ENCODE assay signal across 26 cellular contexts in the genomic region with DNA sequence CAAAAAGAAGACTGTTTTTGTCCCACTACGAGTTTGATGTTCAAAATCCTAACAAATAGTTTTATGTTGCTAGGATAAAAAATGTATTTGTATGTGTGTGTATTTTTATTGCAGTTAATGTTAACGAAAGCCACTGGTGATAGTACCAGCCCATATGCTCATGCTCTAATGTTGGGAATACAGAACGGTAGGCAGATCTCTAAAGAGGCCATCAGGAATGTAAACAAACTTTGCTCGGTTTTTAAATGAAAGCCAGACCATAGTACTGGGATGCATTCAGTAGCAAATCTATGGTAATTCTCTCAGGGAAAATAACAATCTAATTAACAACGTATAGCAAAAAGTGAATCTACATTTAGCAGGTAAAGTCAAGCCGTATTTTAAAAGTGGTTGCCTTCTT.
"Had no signal": no experiment of that assay in that cellular context is flagged by ENCODE, and none has a peak within 500 bp of the region (broad histone marks: within the 10 kb centered on the region; RNA-seq: fewer than 3 reads in every experiment).

No MANE protein-coding gene starts in this region.

- H3K27ac ChIP-seq: brain microvascular endothelial cell, heart right ventricle, SK-N-MC, testis, VCaP had no signal

- H3K4me3 ChIP-seq: heart right ventricle, lung, SK-N-MC, testis had no signal

- H3K27ac Mint-ChIP-seq: activated CD4-positive, alpha-beta T cell treated with anti-CD3 and anti-CD28 coated beads, Interleukin-2, amount 10 ng/mL, durations not matched to agents 7 days and 5 days; activated CD8-positive, alpha-beta T cell treated with anti-CD3 and anti-CD28 coated beads, Interleukin-2, amount 10 ng/mL, durations not matched to agents 7 days and 5 days; activated naive CD4-positive, alpha-beta T cell treated with anti-CD3 and anti-CD28 coated beads, Interleukin-2, amount 50 U/mL, for 24 hours; activated T-helper 1 cell treated with anti-CD3 and anti-CD28 coated beads, Interleukin-12 subunit alpha, Interleukin-12 subunit beta, Interleukin-2, Interleukin-4 antibody, amounts not matched to agents 30 ng/mL and 10 ng/mL and 1 ng/mL, durations not matched to agents 14 hours and 24 hours and 36 hours; nephron; stimulated activated naive B cell treated with anti-CD40 and anti-IgM and Interleukin-4, amounts not matched to agents 10 μg/mL and 1 μg/mL and 100 μg/mL, for 72 hours; type B pancreatic cell had no signal

- ATAC-seq: activated CD8-positive, alpha-beta T cell treated with anti-CD3 and anti-CD28 coated beads, Interleukin-2, amount 10 ng/mL, durations not matched to agents 7 days and 5 days; heart right ventricle; left lobe of liver; sciatic nerve; stimulated activated naive B cell treated with anti-CD40 and anti-IgM and Interleukin-4, amounts not matched to agents 10 μg/mL and 1 μg/mL and 100 μg/mL, for 72 hours had no signal

- FAIRE-seq: colon, kidney had no signal

- H3K36me3 ChIP-seq: heart right ventricle had no signal

- H3K4me1 Mint-ChIP-seq: activated CD4-positive, alpha-beta T cell treated with anti-CD3 and anti-CD28 coated beads, Interleukin-2, amount 10 ng/mL, durations not matched to agents 7 days and 5 days; activated naive CD4-positive, alpha-beta T cell treated with anti-CD3 and anti-CD28 coated beads, Interleukin-2, amount 50 U/mL, for 24 hours; stimulated activated naive B cell treated with anti-CD40 and anti-IgM and Interleukin-4, amounts not matched to agents 10 μg/mL and 1 μg/mL and 100 μg/mL, for 72 hours had no signal

- DNase-seq: activated CD4-positive, alpha-beta T cell treated with anti-CD3 and anti-CD28 coated beads, Interleukin-2, amount 10 ng/mL, durations not matched to agents 7 days and 5 days; activated CD4-positive, CD25-positive, alpha-beta regulatory T cell treated with anti-CD3 and anti-CD28 coated beads, Interleukin-2, amount 50 U/mL, for 72 hours; activated CD8-positive, alpha-beta T cell treated with anti-CD3 and anti-CD28 coated beads, Interleukin-2, amount 10 ng/mL, durations not matched to agents 7 days and 5 days; activated gamma-delta T cell treated with Interleukin-2 at 50 U/mL for 16 hours; aorta; brain microvascular endothelial cell; central memory CD4-positive, alpha-beta T cell; effector memory CD4-positive, alpha-beta T cell; heart right ventricle; kidney; midbrain; stimulated activated CD4-positive, alpha-beta T cell treated with anti-CD3 and anti-CD28 coated beads, Interleukin-2, amount 100 ng/mL, for 48 hours; stimulated activated CD8-positive, alpha-beta memory T cell treated with anti-CD3 and anti-CD28 coated beads, Interleukin-4, amount 100 ng/mL, for 48 hours; stimulated activated naive B cell treated with anti-CD40 and anti-IgM and Interleukin-4, amounts not matched to agents 10 μg/mL and 1 μg/mL and 100 μg/mL, for 72 hours; T-helper 2 cell; testis had no signal

- H3K9me3 Mint-ChIP-seq: activated CD4-positive, alpha-beta T cell treated with anti-CD3 and anti-CD28 coated beads, Interleukin-2, amount 10 ng/mL, durations not matched to agents 7 days and 5 days; activated naive CD4-positive, alpha-beta T cell treated with anti-CD3 and anti-CD28 coated beads, Interleukin-2, amount 50 U/mL, for 24 hours; activated T-helper 1 cell treated with anti-CD3 and anti-CD28 coated beads, Interleukin-12 subunit alpha, Interleukin-12 subunit beta, Interleukin-2, Interleukin-4 antibody, amounts not matched to agents 30 ng/mL and 10 ng/mL and 1 ng/mL, durations not matched to agents 14 hours and 24 hours and 36 hours; nephron; stimulated activated naive B cell treated with anti-CD40 and anti-IgM and Interleukin-4, amounts not matched to agents 10 μg/mL and 1 μg/mL and 100 μg/mL, for 72 hours; type B pancreatic cell had no signal

- H3K4me1 ChIP-seq: testis had no signal

- H3K27me3 Mint-ChIP-seq: activated CD4-positive, alpha-beta T cell treated with anti-CD3 and anti-CD28 coated beads, Interleukin-2, amount 10 ng/mL, durations not matched to agents 7 days and 5 days; activated naive CD4-positive, alpha-beta T cell treated with anti-CD3 and anti-CD28 coated beads, Interleukin-2, amount 50 U/mL, for 24 hours; stimulated activated naive B cell treated with anti-CD40 and anti-IgM and Interleukin-4, amounts not matched to agents 10 μg/mL and 1 μg/mL and 100 μg/mL, for 72 hours; type B pancreatic cell had no signal

- H3K27me3 ChIP-seq: brain microvascular endothelial cell, heart right ventricle, testis had no signal

- H3K9me3 ChIP-seq: heart right ventricle, testis had no signal

- H3K4me3 Mint-ChIP-seq: activated CD4-positive, alpha-beta T cell treated with anti-CD3 and anti-CD28 coated beads, Interleukin-2, amount 10 ng/mL, durations not matched to agents 7 days and 5 days; activated CD8-positive, alpha-beta T cell treated with anti-CD3 and anti-CD28 coated beads, Interleukin-2, amount 10 ng/mL, durations not matched to agents 7 days and 5 days; activated naive CD4-positive, alpha-beta T cell treated with anti-CD3 and anti-CD28 coated beads, Interleukin-2, amount 50 U/mL, for 24 hours; activated T-helper 1 cell treated with anti-CD3 and anti-CD28 coated beads, Interleukin-12 subunit alpha, Interleukin-12 subunit beta, Interleukin-2, Interleukin-4 antibody, amounts not matched to agents 30 ng/mL and 10 ng/mL and 1 ng/mL, durations not matched to agents 14 hours and 24 hours and 36 hours; nephron; stimulated activated naive B cell treated with anti-CD40 and anti-IgM and Interleukin-4, amounts not matched to agents 10 μg/mL and 1 μg/mL and 100 μg/mL, for 72 hours; type B pancreatic cell had no signal
